In genomic region chr4:114691865-114692264, GRCh38 we compare ENCODE assay signal across 15 cellular contexts.
DNase-seq lines count a peak whose midpoint lies in the region; ATAC-seq and TF ChIP-seq lines count a peak whose summit lies in the region.
"Had no signal": no experiment of that assay in that cellular context is flagged by ENCODE, and none has a peak within 500 bp of the region (broad histone marks: within the 10 kb centered on the region; RNA-seq: fewer than 3 reads in every experiment).

No MANE protein-coding gene starts in this region.

- H3K9ac ChIP-seq in OCI-LY3 (ENCODE audit: low read length) (no peak overlapping the region), colonic mucosa (ENCODE audit: low read depth in 2 of 2, low read length in 2 of 2) (no peak overlapping the region)

- H3K9me3 ChIP-seq in OCI-LY3 (ENCODE audit: insufficient read depth, low read length) (no peaks in the 10 kb centered on the region), colonic mucosa (no peaks in the 10 kb centered on the region)

- no peak for TF ChIP-seq CTCF in OCI-LY3 (IDR thresholded peaks at IDR 0.05; ENCODE audit: low read depth, low read length)
- no peak for TF ChIP-seq CTCF in colonic mucosa (IDR thresholded peaks at IDR 0.05)

- intact Hi-C loops in colonic mucosa (cut with DNase I) = no loop called here

- no peak overlapping the region for H2AFZ ChIP-seq in OCI-LY3 (ENCODE audit: low read depth, low read length)

- no peak for DNase-seq in colonic mucosa
- no peak for DNase-seq in NCI-H1092 treated with DMSO at 0.1 percent for 48 hours (lab: John Stamatoyannopoulos, UW)
- DNase-seq in A172 (ENCODE audit: low spot score) = no peak
- DNase-seq in NK-92 treated with Interleukin-12 subunit alpha and Interleukin-12 subunit beta, amount 100 ng/mL, for 24 hours (lab: John Stamatoyannopoulos, UW) = no peak
- DNase-seq: activated CD4-positive, alpha-beta T cell treated with anti-CD3 and anti-CD28 coated beads, Interleukin-2, amount 50 U/mL, for 4 hours; CD4-positive, alpha-beta memory T cell; dermis blood vessel endothelial cell; NCI-H1092; stimulated activated naive CD8-positive, alpha-beta T cell treated with anti-CD3 and anti-CD28 coated beads, Interleukin-15, amount 100 ng/mL, for 72 hours had no signal

- no peaks in the 10 kb centered on the region for H3K36me3 ChIP-seq in OCI-LY3 (replicated peaks; ENCODE audit: low read depth, low read length)
- H3K36me3 ChIP-seq in colonic mucosa = no peaks in the 10 kb centered on the region

- no peaks in the 10 kb centered on the region for H4K20me1 ChIP-seq in OCI-LY3 (ENCODE audit: insufficient read depth, low read length)

- ATAC-seq in GM18868 (IDR thresholded peaks at IDR 0.05; ENCODE audit: unreplicated experiment) (peak; percentile 87), GM21447 (IDR thresholded peaks at IDR 0.05; ENCODE audit: unreplicated experiment) (peak; percentile 95), HG03045 (IDR thresholded peaks at IDR 0.05; ENCODE audit: unreplicated experiment) (peak; percentile 93)
- ATAC-seq: foreskin keratinocyte; left lobe of liver; stimulated activated naive CD8-positive, alpha-beta T cell treated with anti-CD3 and anti-CD28 coated beads, Interleukin-15, amount 100 ng/mL, for 72 hours had no signal

- H3K4me3 ChIP-seq in OCI-LY3 (ENCODE audit: low read length) (no peak overlapping the region), colonic mucosa (no peak overlapping the region)

- peak overlapping the region; percentile 41 for H3K4me2 ChIP-seq in OCI-LY3 (ENCODE audit: low read length)

- H3K27me3 ChIP-seq in OCI-LY3 (ENCODE audit: low read depth, low read length) (no peaks in the 10 kb centered on the region), colonic mucosa (no peaks in the 10 kb centered on the region)
- H3K27me3 ChIP-seq: foreskin keratinocyte had no signal

- H3K27ac ChIP-seq in OCI-LY3 (ENCODE audit: low read length) (peak overlapping the region; percentile 11; the same call in 1 of the 2 replicates), colonic mucosa (no peak overlapping the region)
- H3K27ac ChIP-seq: foreskin keratinocyte had no signal

- H3K79me2 ChIP-seq in OCI-LY3 (ENCODE audit: low read length) = no peaks in the 10 kb centered on the region

- H3K4me1 ChIP-seq in OCI-LY3 (ENCODE audit: low read length) (peaks cover 20% of the 10 kb centered on the region), colonic mucosa (no peaks in the 10 kb centered on the region)
- H3K4me1 ChIP-seq: foreskin keratinocyte had no signal
